In genomic region chr6:108156180-108156937, GRCh38 we compare ENCODE assay signal across 12 cellular contexts. TPM values are rescaled to one million over a fixed set of nuclear protein-coding genes. Genes with fewer than 3 reads are reported as not detected.
DNase-seq lines count a peak whose midpoint lies in the region; ATAC-seq and TF ChIP-seq lines count a peak whose summit lies in the region.
"Had no signal": no experiment of that assay in that cellular context is flagged by ENCODE, and none has a peak within 500 bp of the region (broad histone marks: within the 10 kb centered on the region; RNA-seq: fewer than 3 reads in every experiment).

No MANE protein-coding gene starts in this region.

- peak overlapping the region; percentile 6 for H3K4me3 Mint-ChIP-seq in osteocyte (ENCODE audit: unreplicated experiment)

- intact Hi-C loops in head of caudate nucleus (cut with DNase I), result no loop called here

- peaks cover 86% of the 10 kb centered on the region for H3K27me3 Mint-ChIP-seq in osteocyte (ENCODE audit: unreplicated experiment)

- no peak for TF ChIP-seq CTCF in osteocyte (IDR thresholded peaks at IDR 0.05)

- H3K4me1 Mint-ChIP-seq in osteocyte (ENCODE audit: unreplicated experiment), result peaks cover 13% of the 10 kb centered on the region

- ATAC-seq in GM21423 (IDR thresholded peaks at IDR 0.05; ENCODE audit: unreplicated experiment) (no peak), GM18520 (IDR thresholded peaks at IDR 0.05; ENCODE audit: unreplicated experiment) (no peak)
- ATAC-seq: gastrocnemius medialis, sciatic nerve had no signal

- H3K36me3 Mint-ChIP-seq in osteocyte (ENCODE audit: unreplicated experiment), result peaks cover 4% of the 10 kb centered on the region

- no peak overlapping the region for H3K27ac Mint-ChIP-seq in osteocyte (ENCODE audit: unreplicated experiment)

- DNase-seq in NCI-H2227 (lab: John Stamatoyannopoulos, UW; ENCODE audit: unreplicated experiment) (peak; percentile 13), NCI-H2227 treated with DMSO at 0.1 percent for 48 hours (lab: John Stamatoyannopoulos, UW) (no peak), NCI-H2029 treated with DMSO at 0.1 percent for 48 hours (lab: John Stamatoyannopoulos, UW) (peak; percentile 85), ecto neural progenitor cell (ENCODE audit: low spot score) (peak; percentile 56), osteocyte (ENCODE audit: extremely low spot score, unreplicated experiment) (no peak), head of caudate nucleus (no peak)
- DNase-seq: activated gamma-delta T cell, gastrocnemius medialis, Right ventricle myocardium superior had no signal

- H3K9me3 Mint-ChIP-seq in osteocyte (ENCODE audit: unreplicated experiment), result no peaks in the 10 kb centered on the region

RNA-seq across cellular contexts. Expression of gene NR2E1, which starts 9.5 kb away (rescaled TPM):
- total RNA-seq in osteocyte, result not detected in 2 replicates
- total RNA-seq: gastrocnemius medialis, Right ventricle myocardium superior, sciatic nerve had no signal

Comparison
In these comparisons a context has a peak if more than half of its experiments do, and no peak if none do; other contexts are left out.
1. DNase-seq: peak in NCI-H2227 (single experiment), NCI-H2029 treated with DMSO at 0.1 percent for 48 hours (single experiment) and ecto neural progenitor cell (single experiment); none in NCI-H2227 treated with DMSO at 0.1 percent for 48 hours (single experiment), osteocyte (single experiment) and head of caudate nucleus (0 of 42).